12 cellular contexts compared by ENCODE assay signal in genomic region chrX:38304010-38304409, GRCh38. TPM values are rescaled to one million over a fixed set of nuclear protein-coding genes. Genes with fewer than 3 reads are reported as not detected.
DNase-seq lines count a peak whose midpoint lies in the region; ATAC-seq, FAIRE-seq and TF ChIP-seq lines count a peak whose summit lies in the region.
"Had no signal": no experiment of that assay in that cellular context is flagged by ENCODE, and none has a peak within 500 bp of the region (broad histone marks: within the 10 kb centered on the region; RNA-seq: fewer than 3 reads in every experiment).

No MANE protein-coding gene starts in this region.

- H3K27ac Mint-ChIP-seq in Caco-2 (ENCODE audit: unreplicated experiment) = no peak overlapping the region
- H3K27ac Mint-ChIP-seq: stimulated activated naive CD8-positive, alpha-beta T cell treated with anti-CD3 and anti-CD28 coated beads, Interleukin-15, amount 100 ng/mL, for 72 hours had no signal

- H3K4me3 Mint-ChIP-seq in Caco-2 (ENCODE audit: unreplicated experiment) = no peak overlapping the region
- H3K4me3 Mint-ChIP-seq: stimulated activated naive CD8-positive, alpha-beta T cell treated with anti-CD3 and anti-CD28 coated beads, Interleukin-15, amount 100 ng/mL, for 72 hours had no signal

- no peaks in the 10 kb centered on the region for H4K20me1 ChIP-seq in K562 (replicated peaks; ENCODE audit: control insufficient read depth, insufficient read depth, low read length)
- H4K20me1 ChIP-seq in HepG2 (ENCODE audit: insufficient read depth, low read length) = no peaks in the 10 kb centered on the region

- peak in 1 of 2 experiments; percentile 6 for DNase-seq in Caco-2
- DNase-seq in LHCN-M2 (ENCODE audit: low read depth) = peak; percentile 43
- peak in 3 of 4 experiments; percentile 9 to 11 (median 11) for DNase-seq in K562 (ENCODE audit: extremely low read depth in 1 of 4, low spot score in 3 of 4)
- peak; percentile 11 for DNase-seq in HepG2 (ENCODE audit: low spot score)
- no peak for DNase-seq in DMS79 (lab: John Stamatoyannopoulos, UW)
- no peak for DNase-seq in GM13976 (ENCODE audit: low spot score)
- no peak for DNase-seq in NCI-H1436 (lab: John Stamatoyannopoulos, UW)
- no peak for DNase-seq in activated CD4-positive, alpha-beta T cell treated with anti-CD3 and anti-CD28 coated beads, Interleukin-2, amount 50 U/mL, for 4 hours
- DNase-seq: amygdala; NCI-H2029; stimulated activated naive CD8-positive, alpha-beta T cell treated with anti-CD3 and anti-CD28 coated beads, Interleukin-15, amount 100 ng/mL, for 72 hours had no signal

- H3K9ac ChIP-seq in K562 (ENCODE audit: insufficient read depth in 1 of 2, low read depth in 2 of 2, low read length in 2 of 2) (no peak overlapping the region), HepG2 (ENCODE audit: insufficient read depth, low read depth, low read length) (no peak overlapping the region)

- H3K36me3 ChIP-seq in Caco-2 (ENCODE audit: control insufficient read depth, insufficient read depth, low read length) (no peaks in the 10 kb centered on the region), K562 (ENCODE audit: control insufficient read depth, insufficient read depth, low read length) (no peaks in the 10 kb centered on the region), HepG2 (replicated peaks in 1 of 2; ENCODE audit: control insufficient read depth in 1 of 2, insufficient read depth in 2 of 2, low read length in 2 of 2) (no peaks in the 10 kb centered on the region)

- POLR2A ChIA-PET in Caco-2 (lab: Charles Lee) = no interaction called here
- POLR2A ChIA-PET in K562 (lab: Yijun Ruan, JAX) = interaction anchor here (0.6 to 1.4 kb wide), 2 partner anchors 23 to 647 kb away, joined by 3 to 4 read pairs; partner anchors contain the start of gene RPGR
- POLR2A ChIA-PET in HepG2 (lab: Yijun Ruan, JAX) = no interaction called here

- H3K4me1 ChIP-seq in Caco-2 (no peaks in the 10 kb centered on the region), K562 (replicated peaks in 1 of 2; ENCODE audit: control insufficient read depth in 2 of 2, insufficient read depth in 2 of 2, low read length in 2 of 2) (no peaks in the 10 kb centered on the region), HepG2 (ENCODE audit: insufficient read depth, low read length) (no peaks in the 10 kb centered on the region)

- CTCF ChIA-PET in Caco-2 (lab: Charles Lee) (interaction anchor here (1.4 kb wide), 1 partner anchor 23 kb away, joined by 9 read pairs; the partner anchor contains the start of gene RPGR), K562 (lab: Yijun Ruan, JAX; ENCODE audit: low intra/inter-chr PET ratio) (no interaction called here), HepG2 (lab: Yijun Ruan, JAX; ENCODE audit: low intra/inter-chr PET ratio, low total read pairs) (interaction anchor here (0.8 to 1.2 kb wide), 2 partner anchors 24 to 171 kb away, joined by 3 to 5 read pairs; partner anchors contain the start of gene RPGR)

- BruUV-seq in Caco-2 (replicated peaks; lab: Mats Ljungman, UMichigan) (no TSS peak), K562 (replicated peaks; lab: Mats Ljungman, UMichigan) (no TSS peak), HepG2 (replicated peaks; lab: Mats Ljungman, UMichigan) (no TSS peak)

- in situ Hi-C loops in K562 (cut with MboI) (no loop called here), HepG2 (cut with HindIII; ENCODE audit: extremely low pct_ligation_motif_present, low pct_unique_long_range_greater_than_20kb) (no loop called here), GM13976 (cut with MboI; ENCODE audit: low sequenced_read_pairs, unreplicated experiment) (no loop called here)

- no peaks in the 10 kb centered on the region for H3K27me3 Mint-ChIP-seq in Caco-2 (ENCODE audit: insufficient read depth, unreplicated experiment)
- H3K27me3 Mint-ChIP-seq: stimulated activated naive CD8-positive, alpha-beta T cell treated with anti-CD3 and anti-CD28 coated beads, Interleukin-15, amount 100 ng/mL, for 72 hours had no signal

- H2AFZ ChIP-seq in K562 (ENCODE audit: low read depth, low read length) = no peak overlapping the region
- H2AFZ ChIP-seq in HepG2 (ENCODE audit: low read length) = no peak overlapping the region

- H3K4me2 ChIP-seq in K562 (ENCODE audit: insufficient read depth, low read length) (no peak overlapping the region), HepG2 (ENCODE audit: low read depth, low read length) (no peak overlapping the region)

- WGBS in K562 (ENCODE audit: insufficient coverage, low coverage, missing lambda C conversion rate) = 29% methylated on average over 4 of the region's 4 CpGs
- WGBS in HepG2 (ENCODE audit: low lambda C conversion rate) = 61% methylated on average over 4 of the region's 4 CpGs

- H3K79me2 ChIP-seq in K562 (ENCODE audit: control insufficient read depth, insufficient read depth, low read length) (no peaks in the 10 kb centered on the region), HepG2 (ENCODE audit: insufficient read depth, low read length) (no peaks in the 10 kb centered on the region)

- TF ChIP-seq RAD21 in K562 (CRISPR knock-in tag; conservative IDR thresholded peaks at IDR 0.05 in 1 of 2, IDR thresholded peaks at IDR 0.05 in 1 of 2) = 0 out of 4 replicates have a peak, but pooled peaks of 1 of the 2 experiments have one; percentile 5
- no peak for TF ChIP-seq RAD21 in HepG2 (CRISPR knock-in tag; IDR thresholded peaks at IDR 0.05)

- ATAC-seq in K562 (peak; percentile 57; the same call in 1 of the 3 replicates), HepG2 (peak; percentile 65; the same call in 2 of the 3 replicates)
- ATAC-seq: stimulated activated naive CD8-positive, alpha-beta T cell treated with anti-CD3 and anti-CD28 coated beads, Interleukin-15, amount 100 ng/mL, for 72 hours had no signal

- H3K4me1 Mint-ChIP-seq in Caco-2 (ENCODE audit: low read depth, unreplicated experiment) = no peaks in the 10 kb centered on the region
- H3K4me1 Mint-ChIP-seq: stimulated activated naive CD8-positive, alpha-beta T cell treated with anti-CD3 and anti-CD28 coated beads, Interleukin-15, amount 100 ng/mL, for 72 hours had no signal

- TF ChIP-seq POLR2A in K562 (conservative IDR thresholded peaks at IDR 0.05) = no peak
- no peak for TF ChIP-seq POLR2A in HepG2 (IDR thresholded peaks at IDR 0.05; ENCODE audit: insufficient read depth in 1 of 2, low read depth in 2 of 2, low read length in 2 of 2)

- H3K9me3 Mint-ChIP-seq in Caco-2 (ENCODE audit: unreplicated experiment) = no peaks in the 10 kb centered on the region
- H3K9me3 Mint-ChIP-seq: stimulated activated naive CD8-positive, alpha-beta T cell treated with anti-CD3 and anti-CD28 coated beads, Interleukin-15, amount 100 ng/mL, for 72 hours had no signal

- no peaks in the 10 kb centered on the region for H3K27me3 ChIP-seq in Caco-2 (replicated peaks; ENCODE audit: control insufficient read depth, insufficient read depth, low read length)
- no peaks in the 10 kb centered on the region for H3K27me3 ChIP-seq in K562 (ENCODE audit: control insufficient read depth in 2 of 2, insufficient read depth in 2 of 2, low read length in 2 of 2)
- H3K27me3 ChIP-seq in HepG2 (ENCODE audit: control insufficient read depth in 1 of 2, insufficient read depth in 2 of 2, low read length in 2 of 2) = no peaks in the 10 kb centered on the region

- H3K27ac ChIP-seq in K562 (ENCODE audit: extremely low read depth, low read depth, low read length) (no peak overlapping the region), HepG2 (ENCODE audit: extremely low read length, insufficient read depth, low read length) (no peak overlapping the region)

- TF ChIP-seq EP300 in K562 (IDR thresholded peaks at IDR 0.05; ENCODE audit: low read length) = no peak
- no peak for TF ChIP-seq EP300 in HepG2 (IDR thresholded peaks at IDR 0.05; ENCODE audit: low read depth in 2 of 2, low read length in 2 of 2)
- TF ChIP-seq EP300 in HepG2 (CRISPR knock-in tag; IDR thresholded peaks at IDR 0.05; ENCODE audit: borderline replicate concordance) = no peak

- no peaks in the 10 kb centered on the region for H3K9me1 ChIP-seq in K562 (ENCODE audit: control insufficient read depth, insufficient read depth, low read length)

- TF ChIP-seq CTCF in Caco-2 (IDR thresholded peaks at IDR 0.05; ENCODE audit: insufficient read depth in 1 of 2, low read depth in 1 of 2, low read length in 1 of 2, severe bottlenecking in 1 of 2, unreplicated experiment in 1 of 2) (peak; percentile 36), K562 (IDR thresholded peaks at IDR 0.05 in 2 of 3, conservative IDR thresholded peaks at IDR 0.05 in 1 of 3; ENCODE audit: insufficient read depth in 2 of 3, low read depth in 1 of 3, low read length in 3 of 3) (peak; percentile 11 to 36 (median 15); a peak in 2 of 6 replicates), HepG2 (CRISPR knock-in tag; IDR thresholded peaks at IDR 0.05) (no peak), GM13976 (IDR thresholded peaks at IDR 0.05; ENCODE audit: borderline replicate concordance, control extremely low read depth, extremely low read depth, insufficient read depth, missing control alignments) (no peak)

- no peaks in the 10 kb centered on the region for H3K36me3 Mint-ChIP-seq in Caco-2 (ENCODE audit: insufficient read depth, unreplicated experiment)

- no peak for FAIRE-seq in K562 (lab: Jason Lieb, UNC)
- FAIRE-seq in HepG2 (lab: Jason Lieb, UNC) = peak; percentile 4

- H3K9me3 ChIP-seq in Caco-2 = no peaks in the 10 kb centered on the region
- H3K9me3 ChIP-seq in K562 (replicated peaks; ENCODE audit: control insufficient read depth, insufficient read depth, low read depth, low read length) = no peaks in the 10 kb centered on the region
- no peaks in the 10 kb centered on the region for H3K9me3 ChIP-seq in HepG2 (ENCODE audit: low read length)

- H3K4me3 ChIP-seq in Caco-2 (ENCODE audit: low read depth, low read length) (no peak overlapping the region), K562 (no peak overlapping the region), HepG2 (replicated peaks in 1 of 3; ENCODE audit: insufficient read depth in 1 of 3, low read depth in 2 of 3, low read length in 3 of 3) (no peak overlapping the region)

- intact Hi-C loops in Caco-2 (cut with micrococcal nuclease; ENCODE audit: unreplicated experiment) (loop anchor here (1.0 kb wide), 1 partner anchor 23 kb away; the partner anchor contains the start of gene RPGR), K562 (cut with micrococcal nuclease) (no loop called here), HepG2 (cut with micrococcal nuclease; ENCODE audit: unreplicated experiment) (no loop called here)

RNA-seq across cellular contexts. Expression of gene RPGR, which starts 23.3 kb away (rescaled TPM):
- total RNA-seq in Caco-2 (2022) (8.0 and 8.5 TPM in 2 replicates), LHCN-M2 (2014; rRNA removed) (16.7 and 19.1 TPM in 2 replicates), K562 (2014; rRNA removed) (4.9 and 6.4 TPM in 2 replicates), K562 (2014; rRNA removed; fragmentation: Illumina TruSeq; extraction: Trizol) (6.1 and 8.0 TPM in 2 replicates), K562 (2015; rRNA removed; fragmentation: Illumina TruSeq; extraction: Trizol) (5.2 and 6.2 TPM in 2 replicates), K562 (2021) (3.9 and 5.7 TPM in 2 replicates), HepG2 (2016; rRNA removed; fragmentation: Illumina TruSeq; extraction: Trizol) (12.1 and 13.6 TPM in 2 replicates)
- polyA plus RNA-seq in LHCN-M2 (2012) = 1.2 TPM
- 6.0 and 18.2 TPM in 2 replicates for total RNA-seq in K562 (2011; cell fraction: chromatin; rRNA removed; ENCODE audit: low replicate concordance)
- 3.6 and 4.2 TPM in 2 replicates for total RNA-seq in K562 (2011; cell fraction: nucleolus; rRNA removed)
- 4.8 and 5.6 TPM in 2 replicates for total RNA-seq in K562 (2011; cell fraction: nucleoplasm; rRNA removed)
- polyA plus RNA-seq in K562 (2011; rRNA removed) (3.2 and 3.4 TPM in 2 replicates), K562 (2014; fragmentation: Illumina TruSeq; extraction: Trizol) (5.6 and 6.2 TPM in 2 replicates), K562 (2014; fragmentation: Nextera tagmentation; extraction: Ambion mirVana) (1 to 10 TPM; 2.1 to 2.7 TPM), K562 (2014; rRNA removed) (5.8 and 7.9 TPM in 2 replicates), HepG2 (2011; rRNA removed) (2.1 TPM in 2 replicates)
- 0.51 and 1.4 TPM in 2 replicates for polyA plus RNA-seq in K562 (2011; cell fraction: cytosol; rRNA removed)
- polyA plus RNA-seq in K562 (2011; cell fraction: nucleus; rRNA removed) = 1.9 and 3.1 TPM in 2 replicates
- polyA plus RNA-seq in K562 (2012) = 4.0 and 4.4 TPM in 2 replicates
- 3.8 and 5.0 TPM in 2 replicates for polyA minus RNA-seq in K562 (2011; rRNA and poly(A)+ RNA removed)
- 0.57 and 3.6 TPM in 2 replicates for polyA minus RNA-seq in K562 (2011; cell fraction: cytosol; rRNA and poly(A)+ RNA removed)
- 6.0 and 8.6 TPM in 2 replicates for polyA minus RNA-seq in K562 (2011; cell fraction: nucleus; rRNA and poly(A)+ RNA removed)
- 2.6 and 5.5 TPM in 2 replicates for total RNA-seq in HepG2 (2016; cell fraction: cytosol; rRNA removed; fragmentation: Illumina TruSeq; extraction: Trizol; ENCODE audit: low read depth)
- 12.1 and 14.8 TPM in 2 replicates for total RNA-seq in HepG2 (2016; cell fraction: insoluble cytoplasmic fraction; rRNA removed; fragmentation: Illumina TruSeq; extraction: Trizol)
- 4.9 and 6.4 TPM in 2 replicates for total RNA-seq in HepG2 (2016; cell fraction: membrane; rRNA removed; fragmentation: Illumina TruSeq; extraction: Trizol)
- total RNA-seq in HepG2 (2016; cell fraction: nucleus; rRNA removed; fragmentation: Illumina TruSeq; extraction: Trizol) = 21.1 and 21.4 TPM in 2 replicates
- polyA plus RNA-seq in HepG2 (2011; cell fraction: cytosol; rRNA removed) = 0.66 and 0.94 TPM in 2 replicates
- 3.3 and 6.0 TPM in 2 replicates for polyA plus RNA-seq in HepG2 (2011; cell fraction: nucleus; rRNA removed)
- 6.1 and 11.9 TPM in 2 replicates for polyA plus RNA-seq in HepG2 (2012)
- polyA plus RNA-seq in HepG2 (2016; cell fraction: cytosol; fragmentation: Illumina TruSeq; extraction: Trizol; ENCODE audit: low read depth) = 0.91 and 1.0 TPM in 2 replicates
- polyA plus RNA-seq in HepG2 (2016; cell fraction: insoluble cytoplasmic fraction; fragmentation: Illumina TruSeq; extraction: Trizol; ENCODE audit: low read depth) = 12.5 and 13.0 TPM in 2 replicates
- 1.1 TPM in 2 replicates for polyA plus RNA-seq in HepG2 (2016; cell fraction: membrane; fragmentation: Illumina TruSeq; extraction: Trizol; ENCODE audit: low read depth)
- 20.3 and 22.5 TPM in 2 replicates for polyA plus RNA-seq in HepG2 (2016; cell fraction: nucleus; fragmentation: Illumina TruSeq; extraction: Trizol; ENCODE audit: insufficient read depth, low read depth)
- 1.6 and 2.3 TPM in 2 replicates for polyA minus RNA-seq in HepG2 (2011; rRNA and poly(A)+ RNA removed; ENCODE audit: low replicate concordance)
- polyA minus RNA-seq in HepG2 (2011; cell fraction: cytosol; rRNA and poly(A)+ RNA removed) = 1.1 and 1.2 TPM in 2 replicates
- polyA minus RNA-seq in HepG2 (2011; cell fraction: nucleus; rRNA and poly(A)+ RNA removed) = 19.8 and 26.2 TPM in 2 replicates

RNA-seq across cellular contexts. Expression of gene OTC, which starts 48.4 kb away (rescaled TPM):
- total RNA-seq in Caco-2 (2022) (not detected in 2 replicates), LHCN-M2 (2014; rRNA removed) (not detected in 2 replicates), K562 (2014; rRNA removed) (not detected in 2 replicates), K562 (2014; rRNA removed; fragmentation: Illumina TruSeq; extraction: Trizol) (not detected in 2 replicates), K562 (2015; rRNA removed; fragmentation: Illumina TruSeq; extraction: Trizol) (not detected in 2 replicates), K562 (2021) (not detected in 2 replicates), HepG2 (2016; rRNA removed; fragmentation: Illumina TruSeq; extraction: Trizol) (1.8 and 2.6 TPM in 2 replicates)
- polyA plus RNA-seq in LHCN-M2 (2012) = not detected
- not detected in 2 replicates for total RNA-seq in K562 (2011; cell fraction: chromatin; rRNA removed; ENCODE audit: low replicate concordance)
- total RNA-seq in K562 (2011; cell fraction: nucleolus; rRNA removed) = not detected in 2 replicates
- total RNA-seq in K562 (2011; cell fraction: nucleoplasm; rRNA removed) = not detected in 2 replicates
- polyA plus RNA-seq in K562 (2011; rRNA removed) (not detected in 2 replicates), K562 (2014; fragmentation: Illumina TruSeq; extraction: Trizol) (not detected in 2 replicates), K562 (2014; fragmentation: Nextera tagmentation; extraction: Ambion mirVana) (not detected), K562 (2014; rRNA removed) (not detected in 2 replicates), HepG2 (2011; rRNA removed) (0.04 and 0.25 TPM in 2 replicates)
- polyA plus RNA-seq in K562 (2011; cell fraction: cytosol; rRNA removed) = not detected in 2 replicates
- not detected in 2 replicates for polyA plus RNA-seq in K562 (2011; cell fraction: nucleus; rRNA removed)
- polyA plus RNA-seq in K562 (2012) = not detected in 2 replicates
- not detected in 2 replicates for polyA minus RNA-seq in K562 (2011; rRNA and poly(A)+ RNA removed)
- not detected in 2 replicates for polyA minus RNA-seq in K562 (2011; cell fraction: cytosol; rRNA and poly(A)+ RNA removed)
- polyA minus RNA-seq in K562 (2011; cell fraction: nucleus; rRNA and poly(A)+ RNA removed) = not detected in 2 replicates
- total RNA-seq in HepG2 (2016; cell fraction: cytosol; rRNA removed; fragmentation: Illumina TruSeq; extraction: Trizol; ENCODE audit: low read depth) = 0.18 and 0.20 TPM in 2 replicates
- 2.1 and 2.7 TPM in 2 replicates for total RNA-seq in HepG2 (2016; cell fraction: insoluble cytoplasmic fraction; rRNA removed; fragmentation: Illumina TruSeq; extraction: Trizol)
- total RNA-seq in HepG2 (2016; cell fraction: membrane; rRNA removed; fragmentation: Illumina TruSeq; extraction: Trizol) = 0.41 and 0.46 TPM in 2 replicates
- 0.85 and 1.3 TPM in 2 replicates for total RNA-seq in HepG2 (2016; cell fraction: nucleus; rRNA removed; fragmentation: Illumina TruSeq; extraction: Trizol)
- polyA plus RNA-seq in HepG2 (2011; cell fraction: cytosol; rRNA removed) = 0.13 TPM in 1 of 2 replicates, not detected in the other
- not detected in 2 replicates for polyA plus RNA-seq in HepG2 (2011; cell fraction: nucleus; rRNA removed)
- 0.08 and 0.30 TPM in 2 replicates for polyA plus RNA-seq in HepG2 (2012)
- polyA plus RNA-seq in HepG2 (2016; cell fraction: cytosol; fragmentation: Illumina TruSeq; extraction: Trizol; ENCODE audit: low read depth) = 0.18 and 0.36 TPM in 2 replicates
- polyA plus RNA-seq in HepG2 (2016; cell fraction: insoluble cytoplasmic fraction; fragmentation: Illumina TruSeq; extraction: Trizol; ENCODE audit: low read depth) = 1.9 and 2.3 TPM in 2 replicates
- 0.30 TPM in 1 of 2 replicates, not detected in the other for polyA plus RNA-seq in HepG2 (2016; cell fraction: membrane; fragmentation: Illumina TruSeq; extraction: Trizol; ENCODE audit: low read depth)
- 0.40 and 0.67 TPM in 2 replicates for polyA plus RNA-seq in HepG2 (2016; cell fraction: nucleus; fragmentation: Illumina TruSeq; extraction: Trizol; ENCODE audit: insufficient read depth, low read depth)
- polyA minus RNA-seq in HepG2 (2011; rRNA and poly(A)+ RNA removed; ENCODE audit: low replicate concordance) = not detected in 2 replicates
- not detected in 2 replicates for polyA minus RNA-seq in HepG2 (2011; cell fraction: cytosol; rRNA and poly(A)+ RNA removed)
- not detected in 2 replicates for polyA minus RNA-seq in HepG2 (2011; cell fraction: nucleus; rRNA and poly(A)+ RNA removed)
- total RNA-seq: activated CD8-positive, alpha-beta memory T cell treated with anti-CD3 and anti-CD28 coated beads for 36 hours had no signal

Comparison
In these comparisons a context has a peak if more than half of its experiments do, and no peak if none do; other contexts are left out.
1. DNase-seq: peak in LHCN-M2 (single experiment), K562 (3 of 4) and HepG2 (single experiment); none in DMS79 (single experiment), GM13976 (single experiment), NCI-H1436 (single experiment) and activated CD4-positive, alpha-beta T cell treated with anti-CD3 and anti-CD28 coated beads, Interleukin-2, amount 50 U/mL, for 4 hours (0 of 2).
2. CTCF ChIP-seq: peak in Caco-2 (2 of 2) and K562 (3 of 3); none in HepG2 (single experiment) and GM13976 (single experiment).